ENCODE assay signal across 35 cellular contexts in the genomic region with DNA sequence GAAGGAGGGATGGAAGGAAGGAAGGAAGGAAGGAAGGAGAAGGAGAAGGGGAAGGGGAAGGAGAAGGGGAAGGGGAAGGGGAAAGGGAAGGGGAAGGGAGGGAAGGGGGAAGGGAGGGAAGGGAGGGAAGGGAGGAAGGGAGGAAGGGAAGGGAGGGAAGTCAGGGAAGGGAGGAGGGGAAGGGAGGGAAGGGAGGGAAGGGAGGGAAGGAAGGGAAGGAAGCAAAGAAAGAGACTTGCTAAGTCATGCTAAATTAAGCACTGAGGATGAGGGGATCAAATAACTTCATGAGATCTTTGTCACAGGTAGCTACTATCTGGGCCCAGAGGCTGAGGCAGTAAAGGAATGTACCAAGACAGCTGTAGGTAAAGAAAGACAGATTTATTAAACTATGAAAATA.
"Had no signal": no experiment of that assay in that cellular context is flagged by ENCODE, and none has a peak within 500 bp of the region (broad histone marks: within the 10 kb centered on the region; RNA-seq: fewer than 3 reads in every experiment).

No MANE protein-coding gene starts in this region.

- H3K36me3 Mint-ChIP-seq: activated CD4-positive, alpha-beta memory T cell treated with anti-CD3 and anti-CD28 coated beads for 36 hours; activated naive CD8-positive, alpha-beta T cell treated with anti-CD3 and anti-CD28 coated beads for 36 hours had no signal

- DNase-seq: activated B cell treated with CpG ODN at 0.5 μM for 24 hours; activated CD4-positive, alpha-beta memory T cell treated with anti-CD3 and anti-CD28 coated beads for 36 hours; activated CD4-positive, alpha-beta T cell treated with anti-CD3 and anti-CD28 coated beads for 4 hours; activated CD4-positive, alpha-beta T cell treated with anti-CD3 and anti-CD28 coated beads, Interleukin-2, amount 10 ng/mL, durations not matched to agents 24 days and 14 days; activated CD4-positive, alpha-beta T cell treated with anti-CD3 and anti-CD28 coated beads, Interleukin-2, amount 50 U/mL, for 1 hour; activated CD4-positive, alpha-beta T cell treated with anti-CD3 and anti-CD28 coated beads, Interleukin-2, amount 50 U/mL, for 4 hours; activated CD4-positive, CD25-positive, alpha-beta regulatory T cell treated with anti-CD3 and anti-CD28 coated beads, Interleukin-2, amount 50 U/mL, for 72 hours; activated CD8-positive, alpha-beta memory T cell treated with anti-CD3 and anti-CD28 coated beads, Interleukin-2, amount 50 U/mL, for 4 hours; activated CD8-positive, alpha-beta T cell treated with anti-CD3 and anti-CD28 coated beads for 36 hours; activated effector memory CD4-positive, alpha-beta T cell treated with anti-CD3 and anti-CD28 coated beads, Interleukin-2, amount 50 U/mL, for 16 hours; activated gamma-delta T cell treated with Interleukin-2 at 50 U/mL for 16 hours; activated naive CD4-positive, alpha-beta T cell; activated naive CD4-positive, alpha-beta T cell treated with anti-CD3 and anti-CD28 coated beads for 36 hours; activated naive CD4-positive, alpha-beta T cell treated with anti-CD3 and anti-CD28 coated beads, Interleukin-2, amount 50 U/mL, for 16 hours; activated naive CD8-positive, alpha-beta T cell treated with anti-CD3 and anti-CD28 coated beads for 36 hours; activated T-cell treated with anti-CD3 and anti-CD28 coated beads for 4 hours; activated T-cell treated with anti-CD3 and anti-CD28 coated beads, Interleukin-2, amount 50 U/mL, for 1 hour; activated T-cell treated with anti-CD3 and anti-CD28 coated beads, Interleukin-2, amount 50 U/mL, for 4 hours; activated T-cell treated with anti-CD3 and anti-CD28 coated beads, Interleukin-2, amount 50 U/mL, for 72 hours; adrenal gland; amniotic stem cell; aorta; body of pancreas; brain microvascular endothelial cell; central memory CD4-positive, alpha-beta T cell; T-helper 1 cell; T-helper 2 cell; T-helper 9 cell had no signal

- H3K9me3 ChIP-seq: adrenal gland, body of pancreas, breast epithelium had no signal

- H3K4me3 Mint-ChIP-seq: activated B cell treated with CpG ODN at 0.5 μM for 24 hours; activated CD4-positive, alpha-beta memory T cell treated with anti-CD3 and anti-CD28 coated beads for 36 hours; activated CD4-positive, alpha-beta T cell treated with anti-CD3 and anti-CD28 coated beads, Interleukin-2, amount 10 ng/mL, durations not matched to agents 24 days and 14 days; activated CD8-positive, alpha-beta T cell treated with anti-CD3 and anti-CD28 coated beads for 36 hours; activated naive CD4-positive, alpha-beta T cell treated with anti-CD3 and anti-CD28 coated beads for 36 hours; activated naive CD8-positive, alpha-beta T cell treated with anti-CD3 and anti-CD28 coated beads for 36 hours; activated T-cell treated with anti-CD3 and anti-CD28 coated beads, Interleukin-2, amount 50 U/mL, for 4 hours; activated T-cell treated with anti-CD3 and anti-CD28 coated beads, Interleukin-2, amount 50 U/mL, for 72 hours; activated T-helper 1 cell treated with anti-CD3 and anti-CD28 coated beads, Interleukin-12 subunit alpha, Interleukin-12 subunit beta, Interleukin-2, Interleukin-4 antibody, amounts not matched to agents 30 ng/mL and 10 ng/mL and 1 ng/mL, durations not matched to agents 14 hours and 24 hours and 36 hours; activated T-helper 17 cell treated with anti-CD3 and anti-CD28 coated beads, Interleukin-2, amount 50 U/mL, for 72 hours; T-helper 1 cell treated with Interleukin-12 subunit alpha and Interleukin-12 subunit beta and Interleukin-4 antibody, amounts not matched to agents 30 μg/mL and 1 μg/mL, for 36 hours; T-helper 2 cell treated with Interferon-gamma antibody and Interleukin-4, amounts not matched to agents 5 μg/mL and 100 μg/mL, for 36 hours had no signal

- H3K27ac Mint-ChIP-seq: activated B cell treated with CpG ODN at 0.5 μM for 24 hours; activated CD4-positive, alpha-beta memory T cell treated with anti-CD3 and anti-CD28 coated beads for 36 hours; activated CD4-positive, alpha-beta T cell treated with anti-CD3 and anti-CD28 coated beads, Interleukin-2, amount 10 ng/mL, durations not matched to agents 24 days and 14 days; activated CD8-positive, alpha-beta T cell treated with anti-CD3 and anti-CD28 coated beads for 36 hours; activated naive CD4-positive, alpha-beta T cell treated with anti-CD3 and anti-CD28 coated beads for 36 hours; activated naive CD4-positive, alpha-beta T cell treated with anti-CD3 and anti-CD28 coated beads, Interleukin-2, amount 50 U/mL, for 72 hours; activated naive CD8-positive, alpha-beta T cell treated with anti-CD3 and anti-CD28 coated beads for 36 hours; activated T-cell treated with anti-CD3 and anti-CD28 coated beads, Interleukin-2, amount 50 U/mL, for 72 hours; activated T-helper 1 cell treated with anti-CD3 and anti-CD28 coated beads, Interleukin-12 subunit alpha, Interleukin-12 subunit beta, Interleukin-2, Interleukin-4 antibody, amounts not matched to agents 30 ng/mL and 10 ng/mL and 1 ng/mL, durations not matched to agents 14 hours and 24 hours and 36 hours; activated T-helper 17 cell treated with anti-CD3 and anti-CD28 coated beads, Interleukin-2, amount 50 U/mL, for 72 hours; T-helper 1 cell treated with Interleukin-12 subunit alpha and Interleukin-12 subunit beta and Interleukin-4 antibody, amounts not matched to agents 30 μg/mL and 1 μg/mL, for 36 hours; T-helper 2 cell treated with Interferon-gamma antibody and Interleukin-4, amounts not matched to agents 5 μg/mL and 100 μg/mL, for 36 hours had no signal

- ATAC-seq: activated CD8-positive, alpha-beta T cell treated with anti-CD3 and anti-CD28 coated beads for 36 hours; activated naive CD4-positive, alpha-beta T cell treated with anti-CD3 and anti-CD28 coated beads, Interleukin-2, amount 50 U/mL, for 72 hours; activated T-cell treated with anti-CD3 and anti-CD28 coated beads, Interleukin-2, amount 50 U/mL, for 4 hours; activated T-cell treated with anti-CD3 and anti-CD28 coated beads, Interleukin-2, amount 50 U/mL, for 72 hours; activated T-helper 17 cell treated with anti-CD3 and anti-CD28 coated beads, Interleukin-2, amount 50 U/mL, for 72 hours; body of pancreas had no signal

- H3K4me1 Mint-ChIP-seq: activated B cell treated with CpG ODN at 0.5 μM for 24 hours; activated CD4-positive, alpha-beta T cell treated with anti-CD3 and anti-CD28 coated beads, Interleukin-2, amount 10 ng/mL, durations not matched to agents 24 days and 14 days; activated naive CD8-positive, alpha-beta T cell treated with anti-CD3 and anti-CD28 coated beads for 36 hours; activated T-helper 17 cell treated with anti-CD3 and anti-CD28 coated beads, Interleukin-2, amount 50 U/mL, for 72 hours had no signal

- H3K27ac ChIP-seq: adrenal gland, body of pancreas, brain microvascular endothelial cell, breast epithelium, VCaP had no signal

- H3K36me3 ChIP-seq: adrenal gland, brain microvascular endothelial cell, breast epithelium had no signal

- H3K27me3 ChIP-seq: body of pancreas, brain microvascular endothelial cell, breast epithelium had no signal

- H3K4me3 ChIP-seq: adrenal gland, body of pancreas, breast epithelium had no signal

- H3K9me3 Mint-ChIP-seq: activated B cell treated with CpG ODN at 0.5 μM for 24 hours; activated CD4-positive, alpha-beta memory T cell treated with anti-CD3 and anti-CD28 coated beads for 36 hours; activated CD4-positive, alpha-beta T cell treated with anti-CD3 and anti-CD28 coated beads, Interleukin-2, amount 10 ng/mL, durations not matched to agents 24 days and 14 days; activated CD8-positive, alpha-beta T cell treated with anti-CD3 and anti-CD28 coated beads for 36 hours; activated naive CD4-positive, alpha-beta T cell treated with anti-CD3 and anti-CD28 coated beads for 36 hours; activated naive CD4-positive, alpha-beta T cell treated with anti-CD3 and anti-CD28 coated beads, Interleukin-2, amount 50 U/mL, for 72 hours; activated naive CD8-positive, alpha-beta T cell treated with anti-CD3 and anti-CD28 coated beads for 36 hours; activated T-cell treated with anti-CD3 and anti-CD28 coated beads, Interleukin-2, amount 50 U/mL, for 4 hours; activated T-cell treated with anti-CD3 and anti-CD28 coated beads, Interleukin-2, amount 50 U/mL, for 72 hours; activated T-helper 1 cell treated with anti-CD3 and anti-CD28 coated beads, Interleukin-12 subunit alpha, Interleukin-12 subunit beta, Interleukin-2, Interleukin-4 antibody, amounts not matched to agents 30 ng/mL and 10 ng/mL and 1 ng/mL, durations not matched to agents 14 hours and 24 hours and 36 hours; activated T-helper 17 cell treated with anti-CD3 and anti-CD28 coated beads, Interleukin-2, amount 50 U/mL, for 72 hours; T-helper 1 cell treated with Interleukin-12 subunit alpha and Interleukin-12 subunit beta and Interleukin-4 antibody, amounts not matched to agents 30 μg/mL and 1 μg/mL, for 36 hours; T-helper 2 cell treated with Interferon-gamma antibody and Interleukin-4, amounts not matched to agents 5 μg/mL and 100 μg/mL, for 36 hours had no signal

- H3K4me1 ChIP-seq: adrenal gland, body of pancreas, breast epithelium had no signal
